Comparison of ENCODE assay signal across 34 cellular contexts in the genomic region with DNA sequence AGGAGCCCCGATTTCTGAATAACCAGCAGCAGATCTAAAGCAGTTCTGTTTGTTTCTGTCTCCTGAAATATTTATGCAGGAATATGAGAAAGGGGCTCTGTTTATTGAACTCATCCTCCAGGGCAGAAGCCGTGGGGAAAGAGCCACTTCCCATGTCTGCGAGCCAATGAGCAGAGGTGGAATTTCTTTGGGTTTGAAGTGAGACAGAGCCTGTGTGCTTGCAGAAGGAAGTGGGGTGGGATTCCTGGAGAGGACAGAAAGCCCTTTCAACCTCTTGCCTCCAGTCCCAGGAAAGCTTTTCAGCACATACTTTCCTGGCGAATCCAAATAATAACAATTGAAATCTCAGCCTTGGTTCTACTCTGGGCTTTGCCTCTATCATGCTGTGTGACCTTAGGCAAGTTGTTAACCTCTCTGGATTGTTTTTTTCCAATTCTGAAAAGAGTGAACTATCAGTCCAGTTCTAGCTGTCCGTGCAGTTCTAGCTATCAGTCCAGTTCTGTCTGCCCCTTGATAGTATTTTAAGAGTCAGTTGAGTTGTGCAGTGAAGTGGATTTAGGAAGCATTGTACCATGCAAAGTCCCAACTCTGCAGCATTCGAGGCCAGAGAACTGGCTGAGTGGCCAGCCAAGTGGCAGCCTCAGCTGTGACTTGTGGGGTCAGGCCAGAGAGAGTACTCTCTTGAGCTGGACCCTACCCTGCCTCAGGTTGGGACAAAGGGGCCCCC. TPM values are rescaled to one million over a fixed set of nuclear protein-coding genes. Genes with fewer than 3 reads are reported as not detected.
DNase-seq lines count a peak whose midpoint lies in the region; ATAC-seq and TF ChIP-seq lines count a peak whose summit lies in the region.
"Had no signal": no experiment of that assay in that cellular context is flagged by ENCODE, and none has a peak within 500 bp of the region (broad histone marks: within the 10 kb centered on the region; RNA-seq: fewer than 3 reads in every experiment).

No MANE protein-coding gene starts in this region.

- ATAC-seq in heart left ventricle (no peak), right cardiac atrium (no peak), HG03571 (IDR thresholded peaks at IDR 0.05; ENCODE audit: unreplicated experiment) (no peak), natural killer cell (no peak)
- ATAC-seq: psoas muscle; stimulated activated effector memory CD8-positive, alpha-beta T cell treated with anti-CD3 and anti-CD28 coated beads, Interleukin-12 subunit alpha, Interleukin-12 subunit beta, amount 100 ng/mL, for 72 hours had no signal

- intact Hi-C loops in heart left ventricle (cut with DNase I), result loop anchor here in 1 of 10 donors (5.0 kb wide), 1 partner anchor 48 kb away; no protein-coding TSS in a partner anchor
- intact Hi-C loops in right cardiac atrium (cut with DNase I), result no loop called here
- intact Hi-C loops in thyroid gland (cut with DNase I), result no loop called here
- intact Hi-C loops in natural killer cell (cut with micrococcal nuclease), result no loop called here

- peaks cover 0 to 4% (median 0%) of the 10 kb centered on the region in 9 donors for H3K27me3 ChIP-seq in heart left ventricle
- no peaks in the 10 kb centered on the region for H3K27me3 ChIP-seq in right cardiac atrium (ENCODE audit: control insufficient read depth, insufficient read depth)
- H3K27me3 ChIP-seq in thyroid gland, result no peaks in the 10 kb centered on the region
- H3K27me3 ChIP-seq: cardiac muscle cell, MG63, sigmoid colon, upper lobe of left lung had no signal

- 55 to 63% (median 61%) methylated on average over 5 to 6 of the region's 6 CpGs for WGBS in heart left ventricle, 4 donors
- 53% methylated on average over 6 of the region's 6 CpGs for WGBS in right cardiac atrium
- 42 to 47% methylated on average over 6 of the region's 6 CpGs for WGBS in thyroid gland, 2 donors

- H3K9me3 ChIP-seq in heart left ventricle, result no peaks in the 10 kb centered on the region
- H3K9me3 ChIP-seq in right cardiac atrium (ENCODE audit: control insufficient read depth, low read length), result no peaks in the 10 kb centered on the region
- H3K9me3 ChIP-seq in thyroid gland, result no peaks in the 10 kb centered on the region
- H3K9me3 ChIP-seq: esophagus muscularis mucosa, MG63, psoas muscle, sigmoid colon, upper lobe of left lung had no signal

- H3K4me3 Mint-ChIP-seq in natural killer cell, result no peak overlapping the region
- no peak overlapping the region for H3K4me3 Mint-ChIP-seq in immature natural killer cell
- H3K4me3 Mint-ChIP-seq: CD14-positive monocyte; dendritic cell treated with granulocyte-macrophage colony-stimulating factor and Interleukin-4, amounts not matched to agents 40 ng/mL and 50 ng/mL, for 4 days; endodermal cell; memory B cell; stimulated activated effector memory CD8-positive, alpha-beta T cell treated with anti-CD3 and anti-CD28 coated beads, Interleukin-12 subunit alpha, Interleukin-12 subunit beta, amount 100 ng/mL, for 72 hours had no signal

- TF ChIP-seq CTCF in heart left ventricle (IDR thresholded peaks at IDR 0.05) (no peak), choroid plexus epithelial cell (conservative IDR thresholded peaks at IDR 0.05; ENCODE audit: low read depth, low read length) (no peak), thyroid gland (IDR thresholded peaks at IDR 0.05) (no peak), natural killer cell (IDR thresholded peaks at IDR 0.05) (no peak)

- H3K27me3 Mint-ChIP-seq in natural killer cell (ENCODE audit: low read depth in 2 of 2), result peaks cover 0 to 19% of the 10 kb centered on the region in 2 donors
- H3K27me3 Mint-ChIP-seq in immature natural killer cell (ENCODE audit: low read depth in 3 of 3), result peaks cover 3 to 7% (median 3%) of the 10 kb centered on the region in 3 donors

- no peak overlapping the region for H3K27ac Mint-ChIP-seq in natural killer cell
- H3K27ac Mint-ChIP-seq in immature natural killer cell, result no peak overlapping the region
- H3K27ac Mint-ChIP-seq: activated T-helper 2 cell treated with anti-CD3 and anti-CD28 coated beads, Interferon-gamma antibody, Interleukin-2, Interleukin-4, amounts not matched to agents 10 μg/mL and 5 μg/mL and 100 μg/mL, durations not matched to agents 14 hours and 24 hours and 36 hours; CD14-positive monocyte; dendritic cell treated with granulocyte-macrophage colony-stimulating factor and Interleukin-4, amounts not matched to agents 40 ng/mL and 50 ng/mL, for 4 days; endodermal cell; memory B cell; stimulated activated effector memory CD8-positive, alpha-beta T cell treated with anti-CD3 and anti-CD28 coated beads, Interleukin-12 subunit alpha, Interleukin-12 subunit beta, amount 100 ng/mL, for 72 hours had no signal

- H3K36me3 ChIP-seq in heart left ventricle (no peaks in the 10 kb centered on the region), thyroid gland (no peaks in the 10 kb centered on the region)
- H3K36me3 ChIP-seq: cardiac muscle cell, esophagus muscularis mucosa, MG63, sigmoid colon, upper lobe of left lung had no signal

- H3K9me3 Mint-ChIP-seq in natural killer cell (no peaks in the 10 kb centered on the region), immature natural killer cell (no peaks in the 10 kb centered on the region)
- H3K9me3 Mint-ChIP-seq: activated T-helper 2 cell treated with anti-CD3 and anti-CD28 coated beads, Interferon-gamma antibody, Interleukin-2, Interleukin-4, amounts not matched to agents 10 μg/mL and 5 μg/mL and 100 μg/mL, durations not matched to agents 14 hours and 24 hours and 36 hours; CD14-positive monocyte; dendritic cell treated with granulocyte-macrophage colony-stimulating factor and Interleukin-4, amounts not matched to agents 40 ng/mL and 50 ng/mL, for 4 days; endodermal cell; memory B cell; stimulated activated effector memory CD8-positive, alpha-beta T cell treated with anti-CD3 and anti-CD28 coated beads, Interleukin-12 subunit alpha, Interleukin-12 subunit beta, amount 100 ng/mL, for 72 hours had no signal

- DNase-seq in heart left ventricle, result no peak
- DNase-seq in right cardiac atrium, result no peak
- peak; percentile 42 for DNase-seq in choroid plexus epithelial cell (ENCODE audit: low read depth)
- peak; percentile 19 for DNase-seq in medulla oblongata (ENCODE audit: extremely low spot score)
- peak; percentile 82 to 86 for DNase-seq in thyroid gland
- no peak for DNase-seq in natural killer cell
- no peak for DNase-seq in immature natural killer cell
- DNase-seq: activated CD4-positive, alpha-beta T cell treated with anti-CD3 and anti-CD28 coated beads for 48 hours; activated naive CD4-positive, alpha-beta T cell treated with anti-CD3 and anti-CD28 coated beads, Interleukin-2, amount 50 U/mL, for 16 hours; amniotic stem cell; Calu3; DMS79 treated with DMSO at 0.1 percent for 48 hours; endodermal cell; foreskin fibroblast; GDM1; kidney glomerular epithelial cell; MG63; NCI-H1105; NCI-H187; sigmoid colon; upper lobe of left lung had no signal

- H3K27ac ChIP-seq in heart left ventricle (peak overlapping the region in 8 of 12 donors; percentile 8 to 41 (median 14)), right cardiac atrium (ENCODE audit: low read length) (no peak overlapping the region), thyroid gland (peak overlapping the region in 1 of 3 donors; percentile 21)
- H3K27ac ChIP-seq: 22Rv1, cardiac muscle cell, esophagus muscularis mucosa, HL-60, KMS-11, psoas muscle, sigmoid colon had no signal

- TF ChIP-seq POLR2A in heart left ventricle (IDR thresholded peaks at IDR 0.05) (no peak), thyroid gland (IDR thresholded peaks at IDR 0.05) (no peak)

- H3K4me1 ChIP-seq in heart left ventricle (peaks cover 0 to 63% (median 35%) of the 10 kb centered on the region in 12 donors), right cardiac atrium (ENCODE audit: control insufficient read depth, insufficient read depth, low read length) (peaks cover 11% of the 10 kb centered on the region), thyroid gland (peaks cover 47 to 71% of the 10 kb centered on the region in 2 donors)
- H3K4me1 ChIP-seq: psoas muscle had no signal

- H3K4me3 ChIP-seq in heart left ventricle (no peak overlapping the region), right cardiac atrium (ENCODE audit: low read length) (no peak overlapping the region), choroid plexus epithelial cell (ENCODE audit: low read depth, low read length) (no peak overlapping the region), thyroid gland (replicated peaks in 1 of 3) (no peak overlapping the region)
- H3K4me3 ChIP-seq: cardiac muscle cell, esophagus muscularis mucosa, MG63, psoas muscle, sigmoid colon, upper lobe of left lung had no signal

- H3K4me1 Mint-ChIP-seq in natural killer cell (no peaks in the 10 kb centered on the region), immature natural killer cell (no peaks in the 10 kb centered on the region)
- H3K4me1 Mint-ChIP-seq: stimulated activated effector memory CD8-positive, alpha-beta T cell treated with anti-CD3 and anti-CD28 coated beads, Interleukin-12 subunit alpha, Interleukin-12 subunit beta, amount 100 ng/mL, for 72 hours had no signal

- H3K36me3 Mint-ChIP-seq in natural killer cell, result no peaks in the 10 kb centered on the region
- H3K36me3 Mint-ChIP-seq in immature natural killer cell, result no peaks in the 10 kb centered on the region
- H3K36me3 Mint-ChIP-seq: CD14-positive monocyte; memory B cell; stimulated activated effector memory CD8-positive, alpha-beta T cell treated with anti-CD3 and anti-CD28 coated beads, Interleukin-12 subunit alpha, Interleukin-12 subunit beta, amount 100 ng/mL, for 72 hours had no signal

RNA-seq across cellular contexts. Expression of a gene that starts 15.9 kb away (rescaled TPM):
- 1 to 10 TPM; 3.0 to 9.1 (median 5.0) TPM for total RNA-seq in heart left ventricle
- polyA plus RNA-seq in heart left ventricle, result 1 to 10 TPM; 3.3 to 7.2 TPM
- 10 to 100 TPM in 3 of 4 donors, 1 to 10 TPM in 1; 5.8 to 13.7 (median 11.3) TPM for total RNA-seq in right cardiac atrium
- polyA plus RNA-seq in right cardiac atrium, result 6.9 TPM
- total RNA-seq in thyroid gland, result 1 to 10 TPM; 3.1 to 9.6 (median 8.6) TPM
- under 1 TPM in 1 of 3 donors, not detected in 2; 0.13 TPM for total RNA-seq in natural killer cell
- polyA plus RNA-seq in immature natural killer cell, result not detected
- total RNA-seq: NCI-H460 had no signal
- polyA plus RNA-seq: CD14-positive monocyte had no signal

Comparison
In these comparisons a context has a peak if more than half of its experiments do, and no peak if none do; other contexts are left out.
1. DNase-seq: peak in choroid plexus epithelial cell (single experiment), medulla oblongata (single experiment) and thyroid gland (2 of 2); none in heart left ventricle (0 of 5), right cardiac atrium (0 of 3), natural killer cell (single experiment) and immature natural killer cell (0 of 3).